9 cellular contexts compared by ENCODE assay signal in the genomic region with DNA sequence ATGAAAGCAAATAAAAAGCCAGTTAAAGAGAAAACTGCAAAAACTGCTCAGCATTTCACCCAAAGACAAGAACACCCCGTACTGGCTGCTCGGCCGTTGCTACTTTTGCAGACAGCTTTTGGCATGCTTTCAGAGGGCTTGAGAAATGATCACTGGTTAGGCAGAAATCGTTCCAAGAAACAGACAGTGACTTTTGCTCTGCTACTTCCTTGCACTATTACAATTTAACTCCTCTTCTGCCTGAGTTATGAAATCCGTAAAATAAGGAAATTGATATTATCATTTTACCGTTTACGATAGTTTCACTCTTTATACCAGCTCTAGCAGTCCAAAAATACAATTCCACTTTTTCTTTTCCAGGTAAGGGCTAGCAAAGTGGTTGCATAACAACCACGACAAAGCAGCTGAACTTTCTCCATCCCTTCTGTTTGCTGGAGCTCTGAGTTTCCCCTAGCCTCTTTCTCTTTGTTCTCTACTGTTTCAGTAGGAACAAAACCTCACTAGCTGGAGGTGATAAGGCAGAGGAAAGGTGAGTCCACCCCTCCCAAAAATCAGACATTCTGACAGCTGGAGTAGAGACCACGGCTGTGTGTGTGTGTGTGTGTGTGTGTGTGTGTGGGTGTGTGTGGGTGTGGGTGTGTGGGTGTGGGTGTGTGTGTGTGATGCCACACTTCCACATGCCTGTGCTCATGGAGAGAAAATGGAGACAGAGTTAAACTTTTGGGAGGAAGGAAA.
A peak's percentile ranks its signal among the peaks of the same experiment; 100 is the strongest.
DNase-seq lines count a peak whose midpoint lies in the region; ATAC-seq lines count a peak whose summit lies in the region.
"Had no signal": no experiment of that assay in that cellular context is flagged by ENCODE, and none has a peak within 500 bp of the region (broad histone marks: within the 10 kb centered on the region; RNA-seq: fewer than 3 reads in every experiment).

No MANE protein-coding gene starts in this region.

- intact Hi-C loops in aorta (cut with DNase I): no loop called here

- H3K36me3 ChIP-seq in mucosa of stomach (ENCODE audit: control insufficient read depth, insufficient read depth, low read length): no peaks in the 10 kb centered on the region
- no peaks in the 10 kb centered on the region for H3K36me3 ChIP-seq in aorta (ENCODE audit: control insufficient read depth in 1 of 2, insufficient read depth in 2 of 2, low read length in 1 of 2)

- peaks cover 68% of the 10 kb centered on the region for H3K27me3 Mint-ChIP-seq in activated naive CD4-positive, alpha-beta T cell treated with anti-CD3 and anti-CD28 coated beads, Interleukin-2, amount 10 ng/mL, durations not matched to agents 7 days and 5 days

- 19 to 29% methylated on average over 9 of the region's 9 CpGs for WGBS in aorta, 2 donors

- H3K4me1 Mint-ChIP-seq in activated naive CD4-positive, alpha-beta T cell treated with anti-CD3 and anti-CD28 coated beads, Interleukin-2, amount 10 ng/mL, durations not matched to agents 7 days and 5 days: peaks cover 8% of the 10 kb centered on the region

- peak; percentile 69 for ATAC-seq in aorta (ENCODE audit: low FRiP score)

- no peak overlapping the region for H3K27ac Mint-ChIP-seq in activated naive CD4-positive, alpha-beta T cell treated with anti-CD3 and anti-CD28 coated beads, Interleukin-2, amount 10 ng/mL, durations not matched to agents 7 days and 5 days

- no peaks in the 10 kb centered on the region for H3K36me3 Mint-ChIP-seq in activated naive CD4-positive, alpha-beta T cell treated with anti-CD3 and anti-CD28 coated beads, Interleukin-2, amount 10 ng/mL, durations not matched to agents 7 days and 5 days
- H3K36me3 Mint-ChIP-seq: CD4-positive, CD25-positive, alpha-beta regulatory T cell had no signal

- DNase-seq in activated naive CD4-positive, alpha-beta T cell treated with anti-CD3 and anti-CD28 coated beads, Interleukin-2, amount 10 ng/mL, durations not matched to agents 7 days and 5 days: no peak
- DNase-seq in activated naive CD4-positive, alpha-beta T cell treated with Interleukin-2 at 50 U/mL for 16 hours: no peak
- DNase-seq in dedifferentiated amniotic fluid mesenchymal stem cell (ENCODE audit: extremely low spot score) (peak; percentile 18), aorta (no peak), NCI-H187 (lab: John Stamatoyannopoulos, UW) (no peak), iPS-NIHi7 (ENCODE audit: extremely low spot score) (no peak), activated gamma-delta T cell (lab: John Stamatoyannopoulos, UW) (no peak)

- H3K4me3 ChIP-seq in mucosa of stomach (ENCODE audit: low read length): no peak overlapping the region
- no peak overlapping the region for H3K4me3 ChIP-seq in aorta (ENCODE audit: low read length in 2 of 2)

- CTCF ChIA-PET in activated naive CD4-positive, alpha-beta T cell treated with anti-CD3 and anti-CD28 coated beads, Interleukin-2, amount 10 ng/mL, durations not matched to agents 7 days and 5 days (lab: Charles Lee): interaction anchor here (1.0 to 1.3 kb wide), 4 partner anchors 157 to 239 kb away, joined by 3 to 5 read pairs (median 4); no protein-coding TSS in a partner anchor

- H3K4me3 Mint-ChIP-seq in activated naive CD4-positive, alpha-beta T cell treated with anti-CD3 and anti-CD28 coated beads, Interleukin-2, amount 10 ng/mL, durations not matched to agents 7 days and 5 days: peak overlapping the region; percentile 12

- peak overlapping the region; percentile 24 for H3K9ac ChIP-seq in mucosa of stomach (ENCODE audit: low read length)

- H3K9me3 ChIP-seq in mucosa of stomach (ENCODE audit: control insufficient read depth, low read length) (no peaks in the 10 kb centered on the region), aorta (ENCODE audit: control insufficient read depth, low read length) (no peaks in the 10 kb centered on the region)

- no peak overlapping the region for H3K27ac ChIP-seq in aorta (ENCODE audit: low read depth in 1 of 2, low read length in 2 of 2)

- H3K4me1 ChIP-seq in mucosa of stomach (ENCODE audit: control insufficient read depth, insufficient read depth, low read length): peaks cover 25% of the 10 kb centered on the region
- H3K4me1 ChIP-seq in aorta (ENCODE audit: control insufficient read depth in 1 of 2, insufficient read depth in 2 of 2, low read length in 2 of 2): no peaks in the 10 kb centered on the region

- no peaks in the 10 kb centered on the region for H3K9me3 Mint-ChIP-seq in activated naive CD4-positive, alpha-beta T cell treated with anti-CD3 and anti-CD28 coated beads, Interleukin-2, amount 10 ng/mL, durations not matched to agents 7 days and 5 days

- H3K27me3 ChIP-seq in mucosa of stomach (ENCODE audit: control insufficient read depth, insufficient read depth, low read length): no peaks in the 10 kb centered on the region
- H3K27me3 ChIP-seq in aorta (ENCODE audit: control insufficient read depth in 1 of 2, insufficient read depth in 2 of 2, low read length in 1 of 2): no peaks in the 10 kb centered on the region
